Comparison of ENCODE assay signal across 18 cellular contexts in the genomic region with DNA sequence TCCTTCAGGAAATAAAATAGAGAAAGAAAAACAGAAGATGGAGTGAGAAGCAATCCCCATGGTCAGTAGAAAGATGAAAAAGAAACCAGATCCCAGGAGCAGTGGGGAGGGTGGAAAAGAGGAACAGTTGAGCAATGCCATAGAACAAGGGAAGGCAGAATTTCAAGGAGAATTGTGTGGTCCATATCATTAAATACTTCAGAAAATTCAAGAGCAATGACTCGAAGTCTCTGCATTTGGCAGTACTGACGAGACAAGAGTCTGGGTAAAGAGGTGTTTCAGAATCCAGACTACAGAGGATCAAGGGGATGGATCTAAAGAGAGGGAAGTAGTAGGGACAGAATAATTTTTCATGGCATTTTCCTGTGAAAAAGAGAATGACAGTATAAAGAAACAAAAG.
DNase-seq lines count a peak whose midpoint lies in the region; ATAC-seq and TF ChIP-seq lines count a peak whose summit lies in the region.
"Had no signal": no experiment of that assay in that cellular context is flagged by ENCODE, and none has a peak within 500 bp of the region (broad histone marks: within the 10 kb centered on the region; RNA-seq: fewer than 3 reads in every experiment).

No MANE protein-coding gene starts in this region.

- no peaks in the 10 kb centered on the region for H3F3A ChIP-seq in GM23248 (ENCODE audit: insufficient read depth)

- ATAC-seq in SK-N-SH treated with all-trans-retinoic acid at 6 μM for 48 hours (peak; percentile 40; the same call in 2 of the 3 replicates), HG02623 (IDR thresholded peaks at IDR 0.05; ENCODE audit: unreplicated experiment) (no peak), upper lobe of left lung (ENCODE audit: low FRiP score in 2 of 2) (no peak)
- ATAC-seq: GM23338, HCT116 had no signal

- H3K9me3 ChIP-seq in GM23248 (ENCODE audit: low read depth) (no peaks in the 10 kb centered on the region), upper lobe of left lung (no peaks in the 10 kb centered on the region)
- H3K9me3 ChIP-seq: BE2C had no signal

- no peaks in the 10 kb centered on the region for H3K9me2 ChIP-seq in GM23248 (ENCODE audit: insufficient read depth)

- no peak for TF ChIP-seq POLR2A in upper lobe of left lung (IDR thresholded peaks at IDR 0.05)

- H3K4me3 ChIP-seq in AG10803 (ENCODE audit: low read length) (no peak overlapping the region), GM23248 (no peak overlapping the region), upper lobe of left lung (no peak overlapping the region)
- H3K4me3 ChIP-seq: GM23338 had no signal

- H3K4me1 ChIP-seq in GM23248 (ENCODE audit: insufficient read depth) (no peaks in the 10 kb centered on the region; the same call in 1 of the 2 replicates), upper lobe of left lung (no peaks in the 10 kb centered on the region)
- H3K4me1 ChIP-seq: BE2C had no signal

- no peaks in the 10 kb centered on the region for H3K27me3 ChIP-seq in GM23248 (replicated peaks; ENCODE audit: insufficient read depth)
- no peaks in the 10 kb centered on the region for H3K27me3 ChIP-seq in upper lobe of left lung
- H3K27me3 ChIP-seq: BE2C had no signal

- no peaks in the 10 kb centered on the region for H4K20me1 ChIP-seq in GM23248 (ENCODE audit: insufficient read depth)

- no peak for TF ChIP-seq EP300 in upper lobe of left lung (IDR thresholded peaks at IDR 0.05)

- no peak overlapping the region for H3K27ac ChIP-seq in GM23248
- no peak overlapping the region for H3K27ac ChIP-seq in upper lobe of left lung

- no peak overlapping the region for H3K9ac ChIP-seq in GM23248

- H3K4me2 ChIP-seq in GM23248 (ENCODE audit: unreplicated experiment): no peak overlapping the region
- H3K4me2 ChIP-seq: GM23338 had no signal

- no peaks in the 10 kb centered on the region for H3K36me3 ChIP-seq in GM23248 (ENCODE audit: low read depth)
- H3K36me3 ChIP-seq in upper lobe of left lung: no peaks in the 10 kb centered on the region
- H3K36me3 ChIP-seq: BE2C had no signal

- no peaks in the 10 kb centered on the region for H3K79me2 ChIP-seq in GM23248 (ENCODE audit: insufficient read depth)

- DNase-seq in AG10803 (ENCODE audit: low read depth) (peak; percentile 24), GM23248 (peak; percentile 43), iris pigment epithelial cell (ENCODE audit: low read depth) (peak; percentile 1), NCI-H774 (lab: John Stamatoyannopoulos, UW) (no peak), upper lobe of left lung (no peak), NCI-H82 treated with DMSO at 0.1 percent for 48 hours (lab: John Stamatoyannopoulos, UW; ENCODE audit: unreplicated experiment) (no peak)
- DNase-seq: 8988T; BE2C; C1 segment of cervical spinal cord; CD4-positive, CD25-positive, alpha-beta regulatory T cell; CD8-positive, alpha-beta memory T cell; COR-L47; DMS 273 treated with DMSO at 0.1 percent for 48 hours; GDM1 had no signal

- H2AFZ ChIP-seq in GM23248: no peak overlapping the region
- H2AFZ ChIP-seq: GM23338 had no signal

- in situ Hi-C loops in GM23248 (cut with MboI): no loop called here

- WGBS in GM23248 (ENCODE audit: low coverage in 1 of 2, low lambda C conversion rate in 2 of 2, missing lambda C conversion rate in 2 of 2), 2 experiments: 69 to 71% methylated on average over 2 of the region's 2 CpGs
- WGBS in upper lobe of left lung, 2 donors: 49 to 64% methylated on average over 2 of the region's 2 CpGs

- TF ChIP-seq CTCF in AG10803 (conservative IDR thresholded peaks at IDR 0.05; ENCODE audit: low read length): no peak
- TF ChIP-seq CTCF in upper lobe of left lung (IDR thresholded peaks at IDR 0.05): no peak

TF ChIP-seq in SK-N-SH treated with all-trans-retinoic acid at 6 μM for 48 hours, 23 proteins besides CTCF, POLR2A, EP300 and RAD21 (continues in another document):
- no peak for TF ChIP-seq RARB (CRISPR knock-in tag; IDR thresholded peaks at IDR 0.05)
- no peak for TF ChIP-seq TCF4 (CRISPR knock-in tag; IDR thresholded peaks at IDR 0.05; ENCODE audit: borderline replicate concordance)
- TF ChIP-seq, protein P1, sequence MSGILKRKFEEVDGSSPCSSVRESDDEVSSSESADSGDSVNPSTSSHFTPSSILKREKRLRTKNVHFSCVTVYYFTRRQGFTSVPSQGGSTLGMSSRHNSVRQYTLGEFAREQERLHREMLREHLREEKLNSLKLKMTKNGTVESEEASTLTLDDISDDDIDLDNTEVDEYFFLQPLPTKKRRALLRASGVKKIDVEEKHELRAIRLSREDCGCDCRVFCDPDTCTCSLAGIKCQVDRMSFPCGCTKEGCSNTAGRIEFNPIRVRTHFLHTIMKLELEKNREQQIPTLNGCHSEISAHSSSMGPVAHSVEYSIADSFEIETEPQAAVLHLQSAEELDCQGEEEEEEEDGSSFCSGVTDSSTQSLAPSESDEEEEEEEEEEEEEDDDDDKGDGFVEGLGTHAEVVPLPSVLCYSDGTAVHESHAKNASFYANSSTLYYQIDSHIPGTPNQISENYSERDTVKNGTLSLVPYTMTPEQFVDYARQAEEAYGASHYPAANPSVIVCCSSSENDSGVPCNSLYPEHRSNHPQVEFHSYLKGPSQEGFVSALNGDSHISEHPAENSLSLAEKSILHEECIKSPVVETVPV (CRISPR knock-in tag; IDR thresholded peaks at IDR 0.05): no peak
- no peak for TF ChIP-seq BACH2 (CRISPR knock-in tag; IDR thresholded peaks at IDR 0.05; ENCODE audit: borderline replicate concordance)
- TF ChIP-seq, protein P2, sequence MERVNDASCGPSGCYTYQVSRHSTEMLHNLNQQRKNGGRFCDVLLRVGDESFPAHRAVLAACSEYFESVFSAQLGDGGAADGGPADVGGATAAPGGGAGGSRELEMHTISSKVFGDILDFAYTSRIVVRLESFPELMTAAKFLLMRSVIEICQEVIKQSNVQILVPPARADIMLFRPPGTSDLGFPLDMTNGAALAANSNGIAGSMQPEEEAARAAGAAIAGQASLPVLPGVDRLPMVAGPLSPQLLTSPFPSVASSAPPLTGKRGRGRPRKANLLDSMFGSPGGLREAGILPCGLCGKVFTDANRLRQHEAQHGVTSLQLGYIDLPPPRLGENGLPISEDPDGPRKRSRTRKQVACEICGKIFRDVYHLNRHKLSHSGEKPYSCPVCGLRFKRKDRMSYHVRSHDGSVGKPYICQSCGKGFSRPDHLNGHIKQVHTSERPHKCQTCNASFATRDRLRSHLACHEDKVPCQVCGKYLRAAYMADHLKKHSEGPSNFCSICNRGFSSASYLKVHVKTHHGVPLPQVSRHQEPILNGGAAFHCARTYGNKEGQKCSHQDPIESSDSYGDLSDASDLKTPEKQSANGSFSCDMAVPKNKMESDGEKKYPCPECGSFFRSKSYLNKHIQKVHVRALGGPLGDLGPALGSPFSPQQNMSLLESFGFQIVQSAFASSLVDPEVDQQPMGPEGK (CRISPR knock-in tag; IDR thresholded peaks at IDR 0.05; ENCODE audit: borderline replicate concordance): no peak
- TF ChIP-seq ZC3H10 (CRISPR knock-in tag; IDR thresholded peaks at IDR 0.05): no peak
- no peak for TF ChIP-seq ESRRG (CRISPR knock-in tag; IDR thresholded peaks at IDR 0.05)
- no peak for TF ChIP-seq ARNTL (CRISPR knock-in tag; IDR thresholded peaks at IDR 0.05; ENCODE audit: borderline replicate concordance, low read depth)
- no peak for TF ChIP-seq TOX (CRISPR knock-in tag; IDR thresholded peaks at IDR 0.05; ENCODE audit: borderline replicate concordance)
- no peak for TF ChIP-seq ZNF8 (CRISPR knock-in tag; IDR thresholded peaks at IDR 0.05)
- TF ChIP-seq CREB5 (CRISPR knock-in tag; IDR thresholded peaks at IDR 0.05; ENCODE audit: low read depth): no peak
- no peak for TF ChIP-seq ZNF70 (CRISPR knock-in tag; IDR thresholded peaks at IDR 0.05)
- TF ChIP-seq, protein P3, sequence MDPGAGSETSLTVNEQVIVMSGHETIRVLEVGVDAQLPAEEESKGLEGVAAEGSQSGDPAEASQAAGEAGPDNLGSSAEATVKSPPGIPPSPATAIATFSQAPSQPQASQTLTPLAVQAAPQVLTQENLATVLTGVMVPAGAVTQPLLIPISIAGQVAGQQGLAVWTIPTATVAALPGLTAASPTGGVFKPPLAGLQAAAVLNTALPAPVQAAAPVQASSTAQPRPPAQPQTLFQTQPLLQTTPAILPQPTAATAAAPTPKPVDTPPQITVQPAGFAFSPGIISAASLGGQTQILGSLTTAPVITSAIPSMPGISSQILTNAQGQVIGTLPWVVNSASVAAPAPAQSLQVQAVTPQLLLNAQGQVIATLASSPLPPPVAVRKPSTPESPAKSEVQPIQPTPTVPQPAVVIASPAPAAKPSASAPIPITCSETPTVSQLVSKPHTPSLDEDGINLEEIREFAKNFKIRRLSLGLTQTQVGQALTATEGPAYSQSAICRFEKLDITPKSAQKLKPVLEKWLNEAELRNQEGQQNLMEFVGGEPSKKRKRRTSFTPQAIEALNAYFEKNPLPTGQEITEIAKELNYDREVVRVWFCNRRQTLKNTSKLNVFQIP (CRISPR knock-in tag; IDR thresholded peaks at IDR 0.05; ENCODE audit: borderline replicate concordance, low read depth): no peak
- no peak for TF ChIP-seq ZFP3 (CRISPR knock-in tag; IDR thresholded peaks at IDR 0.05)
- no peak for TF ChIP-seq PPARA (CRISPR knock-in tag; IDR thresholded peaks at IDR 0.05; ENCODE audit: borderline replicate concordance)

Comparison
In these comparisons a context has a peak if more than half of its experiments do, and no peak if none do; other contexts are left out.
1. DNase-seq: peak in AG10803 (single experiment), GM23248 (single experiment) and iris pigment epithelial cell (single experiment); none in NCI-H774 (single experiment), upper lobe of left lung (0 of 2) and NCI-H82 treated with DMSO at 0.1 percent for 48 hours (single experiment).